In genomic region chr11:97995874-97996273, GRCh38 we compare ENCODE assay signal across 34 cellular contexts.
"Had no signal": no experiment of that assay in that cellular context is flagged by ENCODE, and none has a peak within 500 bp of the region (broad histone marks: within the 10 kb centered on the region; RNA-seq: fewer than 3 reads in every experiment).

No MANE protein-coding gene starts in this region.

- H3K9me3 ChIP-seq: ascending aorta, SJSA1 had no signal

- ATAC-seq: activated CD8-positive, alpha-beta T cell treated with anti-CD3 and anti-CD28 coated beads for 36 hours; activated T-cell treated with anti-CD3 and anti-CD28 coated beads, Interleukin-2, amount 50 U/mL, for 72 hours; activated T-helper 17 cell treated with anti-CD3 and anti-CD28 coated beads, Interleukin-2, amount 50 U/mL, for 72 hours; PC-3 had no signal

- H3K4me3 ChIP-seq: ascending aorta, cardiac muscle cell, Peyer's patch, SJSA1 had no signal

- DNase-seq: activated CD4-positive, alpha-beta T cell treated with anti-CD3 and anti-CD28 coated beads, Interleukin-2, amount 10 ng/mL, durations not matched to agents 24 days and 14 days; activated CD4-positive, alpha-beta T cell treated with anti-CD3 and anti-CD28 coated beads, Interleukin-2, amount 50 U/mL, for 4 hours; activated CD8-positive, alpha-beta T cell treated with anti-CD3 and anti-CD28 coated beads for 36 hours; activated effector memory CD4-positive, alpha-beta T cell treated with anti-CD3 and anti-CD28 coated beads, Interleukin-2, amount 50 U/mL, for 16 hours; activated naive CD4-positive, alpha-beta T cell; activated naive CD8-positive, alpha-beta T cell treated with anti-CD3 and anti-CD28 coated beads, Interleukin-2, amount 10 ng/mL, durations not matched to agents 7 days and 5 days; activated T-cell treated with anti-CD3 and anti-CD28 coated beads, Interleukin-2, amount 50 U/mL, for 1 hour; activated T-cell treated with anti-CD3 and anti-CD28 coated beads, Interleukin-2, amount 50 U/mL, for 72 hours; amygdala; MM.1S; MV-4-11; NCI-H1092; NCI-H187 treated with DMSO at 0.1 percent for 48 hours; NCI-H2081; NCI-H2171 treated with DMSO at 0.1 percent for 48 hours; NCI-H226; NCI-H446 treated with DMSO at 0.1 percent for 48 hours; NCI-H524 treated with DMSO at 0.1 percent for 48 hours; NCI-H748 treated with DMSO at 0.1 percent for 48 hours; NK-92 treated with Interleukin-12 subunit alpha and Interleukin-12 subunit beta, amount 100 ng/mL, for 24 hours; PC-3; Peyer's patch; RPMI8226; SHP77 treated with DMSO at 0.1 percent for 48 hours; SW 1271; T-helper 1 cell; T-helper 2 cell; T1000; WERI-Rb-1 had no signal

- H3K36me3 ChIP-seq: ascending aorta, cardiac muscle cell, Peyer's patch, SJSA1, WERI-Rb-1 had no signal

- H3K4me2 ChIP-seq: KMS-11 had no signal

- H3K9ac ChIP-seq: KMS-11 had no signal

- H3K27me3 ChIP-seq: ascending aorta, cardiac muscle cell, Peyer's patch, SJSA1 had no signal

- H3K4me1 ChIP-seq: ascending aorta, Peyer's patch, SJSA1 had no signal

- H3K27ac ChIP-seq: ascending aorta, cardiac muscle cell, KMS-11, Peyer's patch, SJSA1, WERI-Rb-1 had no signal
